ENCODE assay signal across 1 cellular context in the genomic region with DNA sequence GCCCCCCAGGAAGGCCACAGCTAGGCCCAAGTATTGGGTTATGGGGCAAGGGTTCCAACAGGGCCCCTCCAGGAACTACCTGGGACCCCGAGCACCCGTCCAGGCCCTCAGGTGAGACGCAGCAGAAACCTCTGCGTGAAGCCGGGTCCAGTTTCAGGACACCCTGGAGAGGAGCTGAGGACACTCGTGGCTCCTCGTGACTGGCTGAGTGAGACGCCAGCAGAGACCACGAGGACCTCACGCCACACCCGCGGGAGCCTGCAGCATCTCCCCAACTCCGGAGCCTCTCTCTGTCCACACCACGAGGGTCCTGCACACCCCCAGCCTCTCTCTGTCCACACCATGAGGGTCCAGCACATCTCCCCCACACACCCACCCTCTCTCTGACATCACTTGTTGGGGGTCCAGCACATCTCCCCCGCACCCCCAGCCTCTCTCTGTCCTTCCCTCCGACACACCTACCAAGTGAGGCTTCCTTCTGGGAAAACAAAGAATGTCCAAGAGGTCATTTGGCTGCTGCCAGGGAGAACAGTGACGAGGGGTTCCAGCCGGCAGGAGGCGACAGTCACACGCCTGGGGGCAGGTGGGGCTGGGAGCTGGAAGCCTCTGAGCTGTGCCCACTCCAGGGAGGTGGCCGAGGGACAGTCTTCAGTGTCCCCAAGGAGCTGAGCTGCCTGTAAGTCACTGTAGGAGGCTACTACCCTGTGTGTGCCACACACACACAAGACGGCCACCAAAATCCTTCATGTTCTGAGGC.
TF ChIP-seq lines count a peak whose summit lies in the region.

No MANE protein-coding gene starts in this region.

TF ChIP-seq in HepG2, 621 proteins besides CTCF, POLR2A, EP300 and RAD21 (continued from another document):
- no peak for TF ChIP-seq IKZF4 (CRISPR knock-in tag; IDR thresholded peaks at IDR 0.05; ENCODE audit: borderline replicate concordance, low read depth, not compliant biosample characterization)
- peak; percentile 36; the same call in 1 of the 2 replicates for TF ChIP-seq STAG1 (CRISPR knock-in tag; IDR thresholded peaks at IDR 0.05)
- TF ChIP-seq NFE2 (CRISPR knock-in tag; IDR thresholded peaks at IDR 0.05) = no peak
